18 cellular contexts compared by ENCODE assay signal in the genomic region with DNA sequence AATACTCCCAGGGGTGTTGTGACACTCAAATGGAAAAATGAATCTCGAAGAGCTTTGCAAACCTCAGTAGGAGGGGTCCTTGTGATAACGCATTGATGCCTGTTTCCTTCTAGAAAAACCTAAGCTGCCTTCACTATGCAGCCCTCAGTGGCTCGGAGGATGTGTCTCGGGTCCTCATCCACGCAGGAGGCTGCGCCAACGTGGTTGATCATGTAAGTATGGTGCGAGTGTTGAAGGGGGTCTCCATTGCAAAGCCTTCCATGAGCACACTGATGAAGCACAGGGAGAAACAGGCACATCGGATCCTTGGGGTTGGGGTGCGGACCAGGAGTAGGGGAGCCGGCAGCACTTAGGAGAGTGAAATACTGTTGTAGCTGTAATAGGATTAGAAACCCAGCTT.
"Had no signal": no experiment of that assay in that cellular context is flagged by ENCODE, and none has a peak within 500 bp of the region (broad histone marks: within the 10 kb centered on the region; RNA-seq: fewer than 3 reads in every experiment).

No MANE protein-coding gene starts in this region.

- H3K4me1 ChIP-seq: colonic mucosa, suprapubic skin, upper lobe of left lung, uterus had no signal

- H3K27me3 Mint-ChIP-seq: naive thymus-derived CD8-positive, alpha-beta T cell had no signal

- ATAC-seq: heart left ventricle; left colon; mucosa of descending colon; naive thymus-derived CD8-positive, alpha-beta T cell; right cardiac atrium; stimulated activated naive CD8-positive, alpha-beta T cell treated with anti-CD3 and anti-CD28 coated beads, Interleukin-15, Interleukin-2, amounts not matched to agents 100 U/mL and 50 U/mL, for 24 hours had no signal

- H3K9me3 ChIP-seq: colonic mucosa, heart left ventricle, mucosa of descending colon, ovary, suprapubic skin, thyroid gland, upper lobe of left lung, uterus had no signal

- H3K4me3 Mint-ChIP-seq: naive thymus-derived CD8-positive, alpha-beta T cell had no signal

- H3K36me3 ChIP-seq: colonic mucosa, ovary, thyroid gland, uterus had no signal

- H3K27ac ChIP-seq: colonic mucosa, heart left ventricle, ovary, suprapubic skin, thyroid gland, upper lobe of left lung, uterus had no signal

- DNase-seq: colonic mucosa; dermis blood vessel endothelial cell; erythroblast; heart left ventricle; hippocampal formation; left colon; mammary epithelial cell; mucosa of descending colon; naive thymus-derived CD8-positive, alpha-beta T cell; right cardiac atrium; small intestine; stimulated activated CD4-positive, alpha-beta T cell treated with anti-CD3 and anti-CD28 coated beads, Interleukin-2, amount 100 ng/mL, for 48 hours; stimulated activated naive CD8-positive, alpha-beta T cell treated with anti-CD3 and anti-CD28 coated beads, Interleukin-15, Interleukin-2, amounts not matched to agents 100 U/mL and 50 U/mL, for 24 hours; thyroid gland; upper lobe of left lung; uterus had no signal

- H3K4me3 ChIP-seq: colonic mucosa, heart left ventricle, mucosa of descending colon, ovary, suprapubic skin, thyroid gland, upper lobe of left lung, uterus had no signal

- H3K9me3 Mint-ChIP-seq: naive thymus-derived CD8-positive, alpha-beta T cell had no signal

- H3K27me3 ChIP-seq: colonic mucosa, heart left ventricle, ovary, suprapubic skin, thyroid gland, upper lobe of left lung, uterus had no signal
